Comparison of ENCODE assay signal across 1 cellular context in genomic region chr20:32589256-32589655, GRCh38.
TF ChIP-seq lines count a peak whose summit lies in the region.

No MANE protein-coding gene starts in this region.

TF ChIP-seq in WTC11, 78 proteins besides CTCF, POLR2A, EP300 and RAD21 (continued from another document):
- TF ChIP-seq, protein P1, sequence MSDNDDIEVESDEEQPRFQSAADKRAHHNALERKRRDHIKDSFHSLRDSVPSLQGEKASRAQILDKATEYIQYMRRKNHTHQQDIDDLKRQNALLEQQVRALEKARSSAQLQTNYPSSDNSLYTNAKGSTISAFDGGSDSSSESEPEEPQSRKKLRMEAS (CRISPR knock-in tag; IDR thresholded peaks at IDR 0.05) = no peak
- TF ChIP-seq ZNF396 (CRISPR knock-in tag; IDR thresholded peaks at IDR 0.05; ENCODE audit: borderline replicate concordance) = no peak
- TF ChIP-seq HMGXB4 (CRISPR knock-in tag; IDR thresholded peaks at IDR 0.05) = no peak
- no peak for TF ChIP-seq RELA (CRISPR knock-in tag; IDR thresholded peaks at IDR 0.05; ENCODE audit: borderline replicate concordance)
- TF ChIP-seq GTF2I (CRISPR knock-in tag; conservative IDR thresholded peaks at IDR 0.05) = no peak
- TF ChIP-seq FOXP1 (CRISPR knock-in tag; IDR thresholded peaks at IDR 0.05; ENCODE audit: borderline replicate concordance) = no peak
- TF ChIP-seq, protein P2, sequence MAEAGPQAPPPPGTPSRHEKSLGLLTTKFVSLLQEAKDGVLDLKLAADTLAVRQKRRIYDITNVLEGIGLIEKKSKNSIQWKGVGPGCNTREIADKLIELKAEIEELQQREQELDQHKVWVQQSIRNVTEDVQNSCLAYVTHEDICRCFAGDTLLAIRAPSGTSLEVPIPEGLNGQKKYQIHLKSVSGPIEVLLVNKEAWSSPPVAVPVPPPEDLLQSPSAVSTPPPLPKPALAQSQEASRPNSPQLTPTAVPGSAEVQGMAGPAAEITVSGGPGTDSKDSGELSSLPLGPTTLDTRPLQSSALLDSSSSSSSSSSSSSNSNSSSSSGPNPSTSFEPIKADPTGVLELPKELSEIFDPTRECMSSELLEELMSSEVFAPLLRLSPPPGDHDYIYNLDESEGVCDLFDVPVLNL (CRISPR knock-in tag; IDR thresholded peaks at IDR 0.05; ENCODE audit: borderline replicate concordance, low read depth) = no peak
- TF ChIP-seq, protein P3, sequence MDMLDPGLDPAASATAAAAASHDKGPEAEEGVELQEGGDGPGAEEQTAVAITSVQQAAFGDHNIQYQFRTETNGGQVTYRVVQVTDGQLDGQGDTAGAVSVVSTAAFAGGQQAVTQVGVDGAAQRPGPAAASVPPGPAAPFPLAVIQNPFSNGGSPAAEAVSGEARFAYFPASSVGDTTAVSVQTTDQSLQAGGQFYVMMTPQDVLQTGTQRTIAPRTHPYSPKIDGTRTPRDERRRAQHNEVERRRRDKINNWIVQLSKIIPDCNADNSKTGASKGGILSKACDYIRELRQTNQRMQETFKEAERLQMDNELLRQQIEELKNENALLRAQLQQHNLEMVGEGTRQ (CRISPR knock-in tag; IDR thresholded peaks at IDR 0.05) = no peak
TF ChIP-seq in WTC11: peak in this region for 0.
